8 cellular contexts compared by ENCODE assay signal in the genomic region with DNA sequence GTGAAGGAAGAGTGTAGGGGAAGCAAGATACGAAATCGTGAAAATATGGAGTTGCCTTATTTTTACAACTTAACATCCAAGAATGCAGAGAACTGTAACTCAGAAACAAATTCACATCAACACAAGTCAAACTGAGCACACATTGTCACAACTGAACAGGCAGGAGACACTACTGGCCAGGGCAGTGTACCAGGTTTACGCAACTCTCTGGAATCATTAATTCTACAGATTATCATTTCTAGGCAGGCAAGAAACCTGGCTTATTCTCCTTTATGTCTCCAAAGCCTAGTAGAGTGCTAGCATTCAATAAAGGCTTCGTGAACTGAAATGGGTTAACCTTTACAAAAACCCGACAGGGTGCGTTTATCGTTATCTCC. TPM values are rescaled to one million over a fixed set of nuclear protein-coding genes. Genes with fewer than 3 reads are reported as not detected.
A peak's percentile ranks its signal among the peaks of the same experiment; 100 is the strongest.
DNase-seq lines count a peak whose midpoint lies in the region; ATAC-seq and TF ChIP-seq lines count a peak whose summit lies in the region.

No MANE protein-coding gene starts in this region.

- peak overlapping the region; percentile 82 for H3K4me3 Mint-ChIP-seq in T-helper 1 cell treated with Interleukin-12 subunit alpha and Interleukin-12 subunit beta and Interleukin-4 antibody, amounts not matched to agents 30 μg/mL and 1 μg/mL, for 36 hours
- peak overlapping the region; percentile 90 for H3K4me3 Mint-ChIP-seq in activated CD8-positive, alpha-beta T cell treated with anti-CD3 and anti-CD28 coated beads for 36 hours

- POLR2A ChIA-PET in activated CD8-positive, alpha-beta T cell treated with anti-CD3 and anti-CD28 coated beads for 36 hours (lab: Charles Lee), result interaction anchor here (0.6 to 1.5 kb wide), 2 partner anchors 26 to 231 kb away, joined by 3 to 5 read pairs; no protein-coding TSS in a partner anchor

- in situ Hi-C loops in gastrocnemius medialis (cut with MboI; ENCODE audit: low sequenced_read_pairs in 4 of 4) (loop anchor here in 1 of 4 donors (10.0 to 25.0 kb wide), 2 partner anchors 193 to 580 kb away; partner anchors contain the start of genes MITD1 and MRPL30), GM13976 (cut with MboI; ENCODE audit: low sequenced_read_pairs, unreplicated experiment) (loop anchor here (10.0 kb wide), 1 partner anchor 203 kb away; no protein-coding TSS in a partner anchor)

- H3K4me1 Mint-ChIP-seq in T-helper 1 cell treated with Interleukin-12 subunit alpha and Interleukin-12 subunit beta and Interleukin-4 antibody, amounts not matched to agents 30 μg/mL and 1 μg/mL, for 36 hours (ENCODE audit: low read depth), result peaks cover 47% of the 10 kb centered on the region
- H3K4me1 Mint-ChIP-seq in activated CD8-positive, alpha-beta T cell treated with anti-CD3 and anti-CD28 coated beads for 36 hours (ENCODE audit: low read depth), result peaks cover 59% of the 10 kb centered on the region

- peaks cover 53 to 59% of the 10 kb centered on the region in 2 donors for H3K4me1 ChIP-seq in gastrocnemius medialis

- no peaks in the 10 kb centered on the region for H3K9me3 Mint-ChIP-seq in T-helper 1 cell treated with Interleukin-12 subunit alpha and Interleukin-12 subunit beta and Interleukin-4 antibody, amounts not matched to agents 30 μg/mL and 1 μg/mL, for 36 hours
- no peaks in the 10 kb centered on the region for H3K9me3 Mint-ChIP-seq in activated CD8-positive, alpha-beta T cell treated with anti-CD3 and anti-CD28 coated beads for 36 hours

- H3K27ac ChIP-seq in gastrocnemius medialis, result peak overlapping the region; percentile 91 to 97 (median 94)

- intact Hi-C loops in activated CD8-positive, alpha-beta T cell treated with anti-CD3 and anti-CD28 coated beads for 36 hours (cut with micrococcal nuclease), result no loop called here
- intact Hi-C loops in left ventricle myocardium superior (cut with micrococcal nuclease) (no loop called here), gastrocnemius medialis (cut with DNase I; ENCODE audit: low total_unique reads) (loop anchor here (1.0 to 10.0 kb wide), 7 partner anchors 123 to 885 kb away; partner anchors contain the start of genes LIPT1, MGAT4A, MITD1 and MRPL30)

- TF ChIP-seq CTCF in activated CD8-positive, alpha-beta T cell treated with anti-CD3 and anti-CD28 coated beads for 36 hours (IDR thresholded peaks at IDR 0.05), result no peak
- TF ChIP-seq CTCF in gastrocnemius medialis (IDR thresholded peaks at IDR 0.05 in 4 of 5, conservative IDR thresholded peaks at IDR 0.05 in 1 of 5) (no peak), GM13976 (IDR thresholded peaks at IDR 0.05; ENCODE audit: borderline replicate concordance, control extremely low read depth, extremely low read depth, insufficient read depth, missing control alignments) (no peak)

- no peak for DNase-seq in T-helper 1 cell
- no peak for DNase-seq in activated CD8-positive, alpha-beta T cell treated with anti-CD3 and anti-CD28 coated beads for 36 hours
- DNase-seq in left ventricle myocardium superior, result no peak
- no peak for DNase-seq in gastrocnemius medialis
- no peak for DNase-seq in GM19240 (ENCODE audit: insufficient read length, low spot score)
- no peak for DNase-seq in GM13976 (ENCODE audit: low spot score)

- peaks cover 15% of the 10 kb centered on the region for H3K36me3 Mint-ChIP-seq in T-helper 1 cell treated with Interleukin-12 subunit alpha and Interleukin-12 subunit beta and Interleukin-4 antibody, amounts not matched to agents 30 μg/mL and 1 μg/mL, for 36 hours (ENCODE audit: low read depth)
- H3K36me3 Mint-ChIP-seq in activated CD8-positive, alpha-beta T cell treated with anti-CD3 and anti-CD28 coated beads for 36 hours (ENCODE audit: low read depth), result peaks cover 33% of the 10 kb centered on the region

- TF ChIP-seq POLR2A in gastrocnemius medialis (IDR thresholded peaks at IDR 0.05), result no peak

- H3K9me3 ChIP-seq in gastrocnemius medialis, result no peaks in the 10 kb centered on the region

- H3K36me3 ChIP-seq in gastrocnemius medialis, result peaks cover 0 to 39% of the 10 kb centered on the region in 2 donors

- H3K27ac Mint-ChIP-seq in T-helper 1 cell treated with Interleukin-12 subunit alpha and Interleukin-12 subunit beta and Interleukin-4 antibody, amounts not matched to agents 30 μg/mL and 1 μg/mL, for 36 hours, result peak overlapping the region; percentile 79
- peak overlapping the region; percentile 94 for H3K27ac Mint-ChIP-seq in activated CD8-positive, alpha-beta T cell treated with anti-CD3 and anti-CD28 coated beads for 36 hours

- CTCF ChIA-PET in activated CD8-positive, alpha-beta T cell treated with anti-CD3 and anti-CD28 coated beads for 36 hours (lab: Charles Lee), result interaction anchor here (1.8 kb wide), 1 partner anchor 39 kb away, joined by 6 read pairs; no protein-coding TSS in a partner anchor

- no peaks in the 10 kb centered on the region for H3K27me3 Mint-ChIP-seq in T-helper 1 cell treated with Interleukin-12 subunit alpha and Interleukin-12 subunit beta and Interleukin-4 antibody, amounts not matched to agents 30 μg/mL and 1 μg/mL, for 36 hours (ENCODE audit: low read depth)
- no peaks in the 10 kb centered on the region for H3K27me3 Mint-ChIP-seq in activated CD8-positive, alpha-beta T cell treated with anti-CD3 and anti-CD28 coated beads for 36 hours

- ATAC-seq in activated CD8-positive, alpha-beta T cell treated with anti-CD3 and anti-CD28 coated beads for 36 hours, result no peak
- peak; percentile 21 for ATAC-seq in left ventricle myocardium superior
- peak; percentile 34 to 51 for ATAC-seq in gastrocnemius medialis
- no peak for ATAC-seq in HG03521 (IDR thresholded peaks at IDR 0.05; ENCODE audit: unreplicated experiment)

- no peaks in the 10 kb centered on the region for H3K27me3 ChIP-seq in gastrocnemius medialis

- H3K4me3 ChIP-seq in gastrocnemius medialis, result peak overlapping the region; percentile 70 to 90 (median 86)

RNA-seq across cellular contexts. Expression of gene COA5, which starts 0.6 kb away (rescaled TPM):
- total RNA-seq in activated CD8-positive, alpha-beta T cell treated with anti-CD3 and anti-CD28 coated beads for 36 hours, result 10 to 100 TPM; 27.5 to 32.7 TPM
- total RNA-seq in left ventricle myocardium superior, result 28.2 TPM
- total RNA-seq in gastrocnemius medialis, result 10 to 100 TPM; 26.1 to 45.1 (median 31.0) TPM

RNA-seq across cellular contexts. Expression of gene UNC50, which starts 0.7 kb away (rescaled TPM):
- 10 to 100 TPM; 24.8 to 28.3 TPM for total RNA-seq in activated CD8-positive, alpha-beta T cell treated with anti-CD3 and anti-CD28 coated beads for 36 hours
- total RNA-seq in left ventricle myocardium superior (28.5 TPM), gastrocnemius medialis (10 to 100 TPM; 30.3 to 43.1 (median 30.5) TPM)

Comparison
In these comparisons a context has a peak if more than half of its experiments do, and no peak if none do; other contexts are left out.
1. ATAC-seq: peak in left ventricle myocardium superior (single experiment) and gastrocnemius medialis (2 of 2); none in activated CD8-positive, alpha-beta T cell treated with anti-CD3 and anti-CD28 coated beads for 36 hours (single experiment) and HG03521 (single experiment).